Comparison of ENCODE assay signal across 20 cellular contexts in the genomic region with DNA sequence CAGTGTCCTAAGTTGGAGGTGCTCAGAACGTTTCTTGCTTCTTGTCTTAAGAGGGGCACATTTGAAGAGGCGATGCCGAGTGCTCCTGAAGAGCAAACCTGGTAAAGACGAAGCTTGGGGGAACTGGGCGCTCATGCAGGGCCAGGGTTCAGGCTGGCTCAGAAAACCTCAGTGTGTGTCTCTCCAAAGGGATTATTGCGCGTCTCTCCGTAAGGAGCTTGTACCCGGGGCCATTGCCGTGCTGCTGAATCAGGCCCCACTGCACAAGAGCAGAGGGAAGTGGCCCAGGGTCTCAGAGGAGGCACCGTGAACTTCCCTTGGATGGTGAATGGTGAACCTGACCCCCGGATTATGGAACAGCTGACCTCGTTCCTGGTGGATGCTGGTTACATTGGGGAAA. TPM values are rescaled to one million over a fixed set of nuclear protein-coding genes. Genes with fewer than 3 reads are reported as not detected.
"Had no signal": no experiment of that assay in that cellular context is flagged by ENCODE, and none has a peak within 500 bp of the region (broad histone marks: within the 10 kb centered on the region; RNA-seq: fewer than 3 reads in every experiment).

No MANE protein-coding gene starts in this region.

- H3K27ac Mint-ChIP-seq: mesothelial cell of epicardium, progenitor cell of endocrine pancreas, T-cell had no signal

- H3K9me3 ChIP-seq: gastroesophageal sphincter, neutrophil, right lobe of liver, SJCRH30, suprapubic skin, upper lobe of right lung had no signal

- H3K9me3 Mint-ChIP-seq: activated T-cell treated with anti-CD3 and anti-CD28 coated beads, Interleukin-2, amount 50 U/mL, for 4 hours; mesothelial cell of epicardium had no signal

- H3K4me1 ChIP-seq: right lobe of liver, suprapubic skin, upper lobe of right lung had no signal

- ATAC-seq: activated T-cell treated with anti-CD3 and anti-CD28 coated beads, Interleukin-2, amount 50 U/mL, for 4 hours; gastroesophageal sphincter; right lobe of liver; T-cell; upper lobe of right lung had no signal

- DNase-seq: activated CD4-positive, alpha-beta T cell treated with anti-CD3 and anti-CD28 coated beads for 4 hours; activated T-cell treated with anti-CD3 and anti-CD28 coated beads, Interleukin-2, amount 50 U/mL, for 4 hours; cortex of kidney; effector CD8-positive, alpha-beta T cell; SJCRH30; stimulated activated CD4-positive, alpha-beta T cell treated with anti-CD3 and anti-CD28 coated beads, Interleukin-2, amount 100 ng/mL, for 48 hours; stimulated activated naive CD4-positive, alpha-beta T cell treated with Interleukin-2 at 50 U/mL for 16 hours; T-cell; T1000; upper lobe of right lung had no signal

- H3K4me3 ChIP-seq: cardiac muscle cell, gastroesophageal sphincter, right lobe of liver, SJCRH30, suprapubic skin, upper lobe of right lung had no signal

- H3K36me3 Mint-ChIP-seq: mesothelial cell of epicardium, T-cell had no signal

- H3K27me3 ChIP-seq: cardiac muscle cell, gastroesophageal sphincter, neutrophil, right lobe of liver, upper lobe of right lung had no signal

- H3K27ac ChIP-seq: cardiac muscle cell, gastroesophageal sphincter, neutrophil, right lobe of liver, SJCRH30, suprapubic skin, upper lobe of right lung had no signal

- H3K4me1 Mint-ChIP-seq: T-cell had no signal

- H3K36me3 ChIP-seq: cardiac muscle cell, gastroesophageal sphincter, neutrophil, right lobe of liver, SJCRH30, suprapubic skin, upper lobe of right lung had no signal

- H3K4me3 Mint-ChIP-seq: activated T-cell treated with anti-CD3 and anti-CD28 coated beads, Interleukin-2, amount 50 U/mL, for 4 hours; mesothelial cell of epicardium; T-cell had no signal

RNA-seq across cellular contexts. Expression of a gene that starts 44.4 kb away (rescaled TPM):
- total RNA-seq: activated T-cell treated with anti-CD3 and anti-CD28 coated beads, Interleukin-2, amount 50 U/mL, for 4 hours; aorta; kidney epithelial cell; mesothelial cell of epicardium; myocyte; right lobe of liver; SJCRH30; T-cell had no signal
- polyA plus RNA-seq: aorta had no signal
